In the genomic region with DNA sequence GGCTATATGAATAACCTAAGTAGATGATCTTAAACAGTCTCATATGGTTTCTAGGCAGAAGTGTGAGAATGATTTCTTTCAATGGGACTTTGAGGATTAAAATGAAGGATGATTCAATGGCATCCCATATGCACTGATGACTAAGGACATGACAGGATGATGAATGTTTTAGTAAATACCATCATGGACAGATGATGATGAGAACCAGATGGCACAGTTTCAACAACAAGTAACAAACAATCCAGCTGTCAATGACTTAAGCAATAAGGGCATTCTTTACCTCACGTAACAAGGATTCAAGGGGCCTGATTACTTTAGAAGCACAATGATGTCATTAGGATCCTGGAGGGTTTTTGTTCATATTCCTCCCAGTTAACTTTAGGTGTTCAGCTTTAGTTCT, we compare ENCODE assay signal across 12 cellular contexts.
DNase-seq lines count a peak whose midpoint lies in the region; ATAC-seq and TF ChIP-seq lines count a peak whose summit lies in the region.
"Had no signal": no experiment of that assay in that cellular context is flagged by ENCODE, and none has a peak within 500 bp of the region (broad histone marks: within the 10 kb centered on the region; RNA-seq: fewer than 3 reads in every experiment).

No MANE protein-coding gene starts in this region.

- no peaks in the 10 kb centered on the region for H3K9me3 ChIP-seq in lower lobe of right lung

- H3K27ac ChIP-seq in lower lobe of right lung = no peak overlapping the region

- intact Hi-C loops in lower lobe of right lung (cut with DNase I) = no loop called here

- H3K27me3 ChIP-seq in kidney epithelial cell (ENCODE audit: control insufficient read depth, insufficient read depth, low read length) (no peaks in the 10 kb centered on the region), lower lobe of right lung (ENCODE audit: low read depth) (no peaks in the 10 kb centered on the region)
- H3K27me3 ChIP-seq: MG63 had no signal

- H3K4me1 ChIP-seq in lower lobe of right lung = no peaks in the 10 kb centered on the region

- TF ChIP-seq CTCF in kidney epithelial cell (IDR thresholded peaks at IDR 0.05; ENCODE audit: insufficient read depth, low read length, poor library complexity, severe bottlenecking) (no peak), lower lobe of right lung (IDR thresholded peaks at IDR 0.05) (no peak)

- DNase-seq in EL (peak; percentile 85), NCI-H146 treated with DMSO at 0.1 percent for 48 hours (lab: John Stamatoyannopoulos, UW; ENCODE audit: unreplicated experiment) (peak; percentile 51), astrocyte of the hippocampus (ENCODE audit: low read depth, low spot score) (peak; percentile 6), kidney epithelial cell (ENCODE audit: low read depth) (peak; percentile 18), lower lobe of right lung (no peak), activated gamma-delta T cell (lab: John Stamatoyannopoulos, UW) (no peak)
- DNase-seq: activated CD8-positive, alpha-beta T cell treated with anti-CD3 and anti-CD28 coated beads for 36 hours; MG63; RPMI8226; stimulated activated CD4-positive, alpha-beta T cell treated with anti-CD3 and anti-CD28 coated beads, Interleukin-12 subunit alpha, Interleukin-12 subunit beta, amount 100 ng/mL, for 4 hours had no signal

- H3K4me3 ChIP-seq in kidney epithelial cell (ENCODE audit: low read depth, low read length) (no peak overlapping the region), lower lobe of right lung (no peak overlapping the region)
- H3K4me3 ChIP-seq: MG63 had no signal

- H3K36me3 ChIP-seq in kidney epithelial cell (ENCODE audit: control insufficient read depth, insufficient read depth, low read length) = no peaks in the 10 kb centered on the region
- no peaks in the 10 kb centered on the region for H3K36me3 ChIP-seq in lower lobe of right lung
- H3K36me3 ChIP-seq: MG63 had no signal

- ATAC-seq in GM21390 (IDR thresholded peaks at IDR 0.05; ENCODE audit: unreplicated experiment) (no peak), HG03196 (IDR thresholded peaks at IDR 0.05; ENCODE audit: unreplicated experiment) (no peak), lower lobe of right lung (no peak)
- ATAC-seq: activated CD8-positive, alpha-beta T cell treated with anti-CD3 and anti-CD28 coated beads for 36 hours had no signal

Comparison
In these comparisons a context has a peak if more than half of its experiments do, and no peak if none do; other contexts are left out.
1. DNase-seq: peak in EL (single experiment), NCI-H146 treated with DMSO at 0.1 percent for 48 hours (single experiment), astrocyte of the hippocampus (single experiment) and kidney epithelial cell (single experiment); none in lower lobe of right lung (single experiment) and activated gamma-delta T cell (single experiment).